8 cellular contexts compared by ENCODE assay signal in the genomic region with DNA sequence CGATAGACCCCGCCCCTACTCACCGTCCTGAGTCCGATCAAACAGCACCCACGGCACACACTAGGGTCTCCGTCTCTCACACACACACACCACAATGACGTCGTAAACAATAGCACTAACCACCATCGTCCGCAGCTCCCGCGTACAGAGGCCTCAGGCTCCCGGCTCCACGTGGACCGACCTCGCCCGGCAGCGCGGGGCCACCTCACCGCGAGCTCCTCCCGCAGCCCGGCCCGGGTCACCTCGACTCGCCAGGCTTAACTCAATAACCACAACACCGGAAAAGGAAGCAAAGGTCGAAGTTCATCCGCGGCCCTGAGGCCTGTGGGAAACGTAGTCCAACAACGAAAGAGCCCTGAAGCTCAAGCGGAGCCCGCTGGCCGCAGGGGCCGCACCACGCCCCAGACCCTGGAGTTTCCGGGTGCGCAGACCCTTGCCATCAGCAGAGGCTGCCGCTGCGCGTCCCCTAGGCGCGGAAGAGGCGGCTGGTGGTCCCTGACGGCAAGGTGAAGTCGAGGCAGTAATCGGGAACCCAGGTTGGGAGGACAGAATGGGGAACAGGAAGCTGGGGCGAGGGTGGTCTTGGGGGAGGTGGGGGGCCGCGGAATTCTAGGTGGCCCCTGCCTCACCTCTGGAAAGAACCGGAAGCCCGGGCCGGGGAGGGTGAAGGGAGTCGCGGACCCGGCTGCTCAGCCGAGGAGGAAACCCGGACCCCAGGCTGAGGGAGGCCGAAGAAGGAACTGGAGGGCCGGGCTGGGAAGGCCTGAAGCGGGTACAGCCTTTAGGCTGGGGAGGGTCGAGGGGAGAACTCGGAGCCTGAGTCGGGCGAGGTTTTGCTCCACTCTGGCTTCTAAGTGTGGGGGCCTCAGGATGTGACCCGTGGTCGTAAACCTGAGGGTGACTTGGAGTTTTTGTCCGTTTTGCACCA. TPM values are rescaled to one million over a fixed set of nuclear protein-coding genes. Genes with fewer than 3 reads are reported as not detected.
DNase-seq lines count a peak whose midpoint lies in the region; ATAC-seq and TF ChIP-seq lines count a peak whose summit lies in the region.

A gene (minus strand): TSS at position 273 of the 928 bp plus-strand sequence. CDS start 946 bp downstream, outside the sequence.

- H3K27ac ChIP-seq in GM23338 (ENCODE audit: low read depth) = peak within 1 kb of the TSS; percentile 85

- no peaks in the 10 kb centered on the region for H3K27me3 ChIP-seq in GM23338 (ENCODE audit: insufficient read depth)

- H3K4me3 ChIP-seq in GM23338 = peak within 1 kb of the TSS; percentile 99
- H3K4me3 ChIP-seq in fibroblast of pulmonary artery (replicated peaks; ENCODE audit: low read depth, low read length) = peak within 1 kb of the TSS; percentile 61

- ATAC-seq in GM23338 = peak; percentile 98
- ATAC-seq in activated T-helper 17 cell treated with anti-CD3 and anti-CD28 coated beads, Interleukin-2, amount 50 U/mL, for 72 hours (replicated peaks) = peak; percentile 97
- peak; percentile 90 to 97 (median 90) for ATAC-seq in natural killer cell

- H3K27me3 Mint-ChIP-seq in GM23338 (ENCODE audit: insufficient read depth, low read depth, poor library complexity) (no peaks in the 10 kb centered on the region), natural killer cell (ENCODE audit: low read depth in 2 of 2) (no peaks in the 10 kb centered on the region)
- no peaks in the 10 kb centered on the region for H3K27me3 Mint-ChIP-seq in activated T-helper 17 cell treated with anti-CD3 and anti-CD28 coated beads, Interleukin-2, amount 50 U/mL, for 72 hours

- peaks cover 75% of the 10 kb centered on the region for H3K79me2 ChIP-seq in GM23338 (replicated peaks; ENCODE audit: insufficient read depth)

- TF ChIP-seq CTCF in GM23338 (conservative IDR thresholded peaks at IDR 0.05; ENCODE audit: low read depth in 2 of 2) (no peak), fibroblast of pulmonary artery (IDR thresholded peaks at IDR 0.05; ENCODE audit: low read length, missing control alignments) (no peak), natural killer cell (IDR thresholded peaks at IDR 0.05) (no peak)

- 0 out of 2 replicates have a peak, but pooled peaks cover 5% of the 10 kb centered on the region for H3K4me1 ChIP-seq in GM23338 (ENCODE audit: insufficient read depth)

- peaks cover 19% of the 10 kb centered on the region for H3K36me3 ChIP-seq in GM23338 (ENCODE audit: insufficient read depth)

- no peaks in the 10 kb centered on the region for H3F3A ChIP-seq in GM23338 (replicated peaks; ENCODE audit: low read depth)

- no peaks in the 10 kb centered on the region for H3K9me2 ChIP-seq in GM23338 (ENCODE audit: insufficient read depth)

- H3K4me2 ChIP-seq in GM23338 = peak within 1 kb of the TSS; percentile 92

- H3K4me1 Mint-ChIP-seq in GM23338 (peaks cover 13% of the 10 kb centered on the region; the same call in 2 of the 3 replicates), natural killer cell (peaks cover 36% of the 10 kb centered on the region in 2 donors)
- peaks cover 29% of the 10 kb centered on the region for H3K4me1 Mint-ChIP-seq in activated T-helper 17 cell treated with anti-CD3 and anti-CD28 coated beads, Interleukin-2, amount 50 U/mL, for 72 hours

- no peaks in the 10 kb centered on the region for H3K9me3 Mint-ChIP-seq in GM23338
- H3K9me3 Mint-ChIP-seq in activated T-helper 17 cell treated with anti-CD3 and anti-CD28 coated beads, Interleukin-2, amount 50 U/mL, for 72 hours = no peaks in the 10 kb centered on the region
- no peaks in the 10 kb centered on the region for H3K9me3 Mint-ChIP-seq in natural killer cell

- peaks cover 44% of the 10 kb centered on the region for H3K36me3 Mint-ChIP-seq in GM23338 (ENCODE audit: low read depth)
- H3K36me3 Mint-ChIP-seq in activated T-helper 17 cell treated with anti-CD3 and anti-CD28 coated beads, Interleukin-2, amount 50 U/mL, for 72 hours (ENCODE audit: low read depth) = peaks cover 83% of the 10 kb centered on the region
- H3K36me3 Mint-ChIP-seq in natural killer cell = peaks cover under 1% of the 10 kb centered on the region

- DNase-seq in EH (ENCODE audit: low read depth) (peak; percentile 90), GM23338 (ENCODE audit: low spot score) (peak; percentile 98), LHCN-M2 (ENCODE audit: low read depth) (peak; percentile 88), RPMI8226 (peak; percentile 89), fibroblast of pulmonary artery (ENCODE audit: low read depth) (peak; percentile 91), natural killer cell (peak; percentile 88)
- peak; percentile 78 for DNase-seq in stimulated activated naive CD4-positive, alpha-beta T cell treated with Interleukin-2 at 50 U/mL for 16 hours (lab: John Stamatoyannopoulos, UW)

- H3K4me3 Mint-ChIP-seq in GM23338 (peak within 1 kb of the TSS; percentile 90), natural killer cell (peak within 1 kb of the TSS; percentile 89)
- H3K4me3 Mint-ChIP-seq in activated T-helper 17 cell treated with anti-CD3 and anti-CD28 coated beads, Interleukin-2, amount 50 U/mL, for 72 hours = peak within 1 kb of the TSS; percentile 90

- peak within 1 kb of the TSS; percentile 97 for H3K27ac Mint-ChIP-seq in GM23338
- peak within 1 kb of the TSS; percentile 96 for H3K27ac Mint-ChIP-seq in activated T-helper 17 cell treated with anti-CD3 and anti-CD28 coated beads, Interleukin-2, amount 50 U/mL, for 72 hours
- peak within 1 kb of the TSS; percentile 91 to 100 for H3K27ac Mint-ChIP-seq in natural killer cell

- H4K20me1 ChIP-seq in GM23338 (replicated peaks; ENCODE audit: insufficient read depth) = no peaks in the 10 kb centered on the region; the same call in none of the 2 replicates

- peak within 1 kb of the TSS; percentile 94 for H2AFZ ChIP-seq in GM23338

- intact Hi-C loops in natural killer cell (cut with micrococcal nuclease) = loop anchor here (1.0 kb wide), 3 partner anchors 32 to 93 kb away; a partner anchor contains a TSS

TF ChIP-seq in GM23338, 12 proteins besides CTCF, POLR2A, EP300 and RAD21 (continues in another document):
- TF ChIP-seq, protein P1, sequence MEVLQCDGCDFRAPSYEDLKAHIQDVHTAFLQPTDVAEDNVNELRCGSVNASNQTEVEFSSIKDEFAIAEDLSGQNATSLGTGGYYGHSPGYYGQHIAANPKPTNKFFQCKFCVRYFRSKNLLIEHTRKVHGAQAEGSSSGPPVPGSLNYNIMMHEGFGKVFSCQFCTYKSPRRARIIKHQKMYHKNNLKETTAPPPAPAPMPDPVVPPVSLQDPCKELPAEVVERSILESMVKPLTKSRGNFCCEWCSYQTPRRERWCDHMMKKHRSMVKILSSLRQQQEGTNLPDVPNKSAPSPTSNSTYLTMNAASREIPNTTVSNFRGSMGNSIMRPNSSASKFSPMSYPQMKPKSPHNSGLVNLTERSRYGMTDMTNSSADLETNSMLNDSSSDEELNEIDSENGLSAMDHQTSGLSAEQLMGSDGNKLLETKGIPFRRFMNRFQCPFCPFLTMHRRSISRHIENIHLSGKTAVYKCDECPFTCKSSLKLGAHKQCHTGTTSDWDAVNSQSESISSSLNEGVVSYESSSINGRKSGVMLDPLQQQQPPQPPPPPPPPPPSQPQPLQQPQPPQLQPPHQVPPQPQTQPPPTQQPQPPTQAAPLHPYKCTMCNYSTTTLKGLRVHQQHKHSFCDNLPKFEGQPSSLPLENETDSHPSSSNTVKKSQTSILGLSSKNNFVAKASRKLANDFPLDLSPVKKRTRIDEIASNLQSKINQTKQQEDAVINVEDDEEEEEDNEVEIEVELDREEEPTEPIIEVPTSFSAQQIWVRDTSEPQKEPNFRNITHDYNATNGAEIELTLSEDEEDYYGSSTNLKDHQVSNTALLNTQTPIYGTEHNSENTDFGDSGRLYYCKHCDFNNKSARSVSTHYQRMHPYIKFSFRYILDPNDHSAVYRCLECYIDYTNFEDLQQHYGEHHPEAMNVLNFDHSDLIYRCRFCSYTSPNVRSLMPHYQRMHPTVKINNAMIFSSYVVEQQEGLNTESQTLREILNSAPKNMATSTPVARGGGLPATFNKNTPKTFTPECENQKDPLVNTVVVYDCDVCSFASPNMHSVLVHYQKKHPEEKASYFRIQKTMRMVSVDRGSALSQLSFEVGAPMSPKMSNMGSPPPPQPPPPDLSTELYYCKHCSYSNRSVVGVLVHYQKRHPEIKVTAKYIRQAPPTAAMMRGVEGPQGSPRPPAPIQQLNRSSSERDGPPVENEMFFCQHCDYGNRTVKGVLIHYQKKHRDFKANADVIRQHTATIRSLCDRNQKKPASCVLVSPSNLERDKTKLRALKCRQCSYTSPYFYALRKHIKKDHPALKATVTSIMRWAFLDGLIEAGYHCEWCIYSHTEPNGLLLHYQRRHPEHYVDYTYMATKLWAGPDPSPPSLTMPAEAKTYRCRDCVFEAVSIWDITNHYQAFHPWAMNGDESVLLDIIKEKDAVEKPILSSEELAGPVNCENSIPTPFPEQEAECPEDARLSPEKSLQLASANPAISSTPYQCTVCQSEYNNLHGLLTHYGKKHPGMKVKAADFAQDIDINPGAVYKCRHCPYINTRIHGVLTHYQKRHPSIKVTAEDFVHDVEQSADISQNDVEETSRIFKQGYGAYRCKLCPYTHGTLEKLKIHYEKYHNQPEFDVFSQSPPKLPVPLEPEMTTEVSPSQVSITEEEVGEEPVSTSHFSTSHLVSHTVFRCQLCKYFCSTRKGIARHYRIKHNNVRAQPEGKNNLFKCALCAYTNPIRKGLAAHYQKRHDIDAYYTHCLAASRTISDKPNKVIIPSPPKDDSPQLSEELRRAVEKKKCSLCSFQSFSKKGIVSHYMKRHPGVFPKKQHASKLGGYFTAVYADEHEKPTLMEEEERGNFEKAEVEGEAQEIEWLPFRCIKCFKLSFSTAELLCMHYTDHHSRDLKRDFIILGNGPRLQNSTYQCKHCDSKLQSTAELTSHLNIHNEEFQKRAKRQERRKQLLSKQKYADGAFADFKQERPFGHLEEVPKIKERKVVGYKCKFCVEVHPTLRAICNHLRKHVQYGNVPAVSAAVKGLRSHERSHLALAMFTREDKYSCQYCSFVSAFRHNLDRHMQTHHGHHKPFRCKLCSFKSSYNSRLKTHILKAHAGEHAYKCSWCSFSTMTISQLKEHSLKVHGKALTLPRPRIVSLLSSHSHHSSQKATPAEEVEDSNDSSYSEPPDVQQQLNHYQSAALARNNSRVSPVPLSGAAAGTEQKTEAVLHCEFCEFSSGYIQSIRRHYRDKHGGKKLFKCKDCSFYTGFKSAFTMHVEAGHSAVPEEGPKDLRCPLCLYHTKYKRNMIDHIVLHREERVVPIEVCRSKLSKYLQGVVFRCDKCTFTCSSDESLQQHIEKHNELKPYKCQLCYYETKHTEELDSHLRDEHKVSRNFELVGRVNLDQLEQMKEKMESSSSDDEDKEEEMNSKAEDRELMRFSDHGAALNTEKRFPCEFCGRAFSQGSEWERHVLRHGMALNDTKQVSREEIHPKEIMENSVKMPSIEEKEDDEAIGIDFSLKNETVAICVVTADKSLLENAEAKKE (CRISPR knock-in tag; IDR thresholded peaks at IDR 0.05) = no peak
- TF ChIP-seq ZNF331 (CRISPR knock-in tag; IDR thresholded peaks at IDR 0.05; ENCODE audit: low read depth) (no peak), JUNB (IDR thresholded peaks at IDR 0.05; ENCODE audit: unreplicated experiment) (no peak)

RNA-seq across cellular contexts. Expression of the gene that starts here (rescaled TPM):
- total RNA-seq in GM23338 (2014; rRNA removed; shearing (Covaris generic)) = 12.8 and 16.5 TPM in 2 replicates
- polyA plus RNA-seq in GM23338 (2016; fragmentation: Nextera tagmentation; extraction: Ambion mirVana) = 6.1 and 9.2 TPM in 2 replicates
- total RNA-seq in LHCN-M2 (2014; rRNA removed) (5.6 and 6.3 TPM in 2 replicates), natural killer cell (10 to 100 TPM; 23.5 to 36.4 (median 29.2) TPM)
- polyA plus RNA-seq in LHCN-M2 (2012) = 2.7 TPM
- total RNA-seq in activated T-helper 17 cell treated with anti-CD3 and anti-CD28 coated beads, Interleukin-2, amount 50 U/mL, for 72 hours = 10 to 100 TPM in 1 of 2 donors, 1 to 10 TPM in 1; 9.2 to 18.1 TPM

Comparison
In these comparisons a context has a peak if more than half of its experiments do, and no peak if none do; other contexts are left out.
1. Peak in every context shown above with its lines: DNase-seq, ATAC-seq, H3K4me3 ChIP-seq and H3K27ac ChIP-seq.